ENCODE assay signal across 9 cellular contexts in the genomic region with DNA sequence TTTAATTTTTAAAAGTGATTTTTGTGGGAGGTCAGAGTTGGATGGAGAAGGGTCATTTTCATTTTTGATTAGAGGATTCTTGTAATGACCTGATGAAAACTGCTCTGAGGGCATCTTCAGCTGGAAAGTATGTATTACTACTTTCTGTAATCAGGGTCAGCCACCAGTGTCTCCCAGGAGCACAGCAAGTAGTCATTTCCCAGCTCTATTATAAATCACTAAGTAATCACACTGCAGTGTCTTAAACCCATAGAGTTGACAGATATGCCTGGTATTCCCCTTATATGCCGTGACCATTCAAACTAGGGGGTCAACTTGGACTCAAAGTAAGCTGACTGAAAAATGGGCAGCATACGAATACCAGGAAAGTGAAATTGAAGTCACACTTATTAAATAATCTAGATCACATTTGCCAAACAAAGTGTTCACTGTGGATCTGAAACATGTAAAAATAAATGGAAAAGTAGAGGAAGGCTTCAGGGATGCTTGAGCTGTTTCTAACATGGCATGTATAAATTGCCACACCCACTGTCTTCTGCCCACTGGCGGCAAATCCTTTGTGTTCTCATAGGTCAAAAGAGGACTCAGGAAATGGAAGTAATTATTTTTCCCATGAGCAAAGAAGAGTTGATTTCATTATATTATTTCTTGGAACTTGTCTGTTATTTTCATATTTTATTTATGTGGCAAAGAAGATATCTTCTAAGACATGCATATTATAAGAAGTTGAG.
DNase-seq lines count a peak whose midpoint lies in the region; ATAC-seq and TF ChIP-seq lines count a peak whose summit lies in the region.
"Had no signal": no experiment of that assay in that cellular context is flagged by ENCODE, and none has a peak within 500 bp of the region (broad histone marks: within the 10 kb centered on the region; RNA-seq: fewer than 3 reads in every experiment).

No MANE protein-coding gene starts in this region.

- CTCF ChIA-PET in T-cell (lab: Charles Lee): interaction anchor here in 1 of 2 donors (0.5 kb wide), 1 partner anchor 187 kb away, joined by 3 read pairs; no protein-coding TSS in a partner anchor
- CTCF ChIA-PET in naive thymus-derived CD4-positive, alpha-beta T cell (lab: Charles Lee): interaction anchor here (0.8 kb wide), 1 partner anchor 13 kb away, joined by 3 read pairs; no protein-coding TSS in a partner anchor

- H3K36me3 ChIP-seq in naive thymus-derived CD4-positive, alpha-beta T cell (ENCODE audit: control insufficient read depth in 2 of 3, insufficient read depth in 3 of 3, low read length in 3 of 3): peaks cover 0 to 30% (median 3%) of the 10 kb centered on the region in 3 experiments
- no peaks in the 10 kb centered on the region for H3K36me3 ChIP-seq in right lobe of liver

- no peak for DNase-seq in CD14-positive monocyte (ENCODE audit: low spot score)
- DNase-seq in T-cell: no peak
- no peak for DNase-seq in naive thymus-derived CD4-positive, alpha-beta T cell
- no peak for DNase-seq in NCI-H187 treated with DMSO at 0.1 percent for 48 hours (lab: John Stamatoyannopoulos, UW)
- DNase-seq in right lobe of liver: no peak
- DNase-seq in foreskin keratinocyte: no peak
- no peak for DNase-seq in nephron progenitor cell

- peak overlapping the region; percentile 38 for H3K27ac ChIP-seq in naive thymus-derived CD4-positive, alpha-beta T cell (ENCODE audit: low read depth, low read length)
- no peak overlapping the region for H3K27ac ChIP-seq in right lobe of liver
- no peak overlapping the region for H3K27ac ChIP-seq in foreskin keratinocyte
- H3K27ac ChIP-seq: VCaP had no signal

- H3K4me1 Mint-ChIP-seq in CD14-positive monocyte: peaks cover 80% of the 10 kb centered on the region
- peaks cover 78 to 91% (median 88%) of the 10 kb centered on the region in 3 donors for H3K4me1 Mint-ChIP-seq in T-cell
- H3K4me1 Mint-ChIP-seq in naive thymus-derived CD4-positive, alpha-beta T cell: peaks cover 57 to 99% (median 85%) of the 10 kb centered on the region in 7 donors
- no peaks in the 10 kb centered on the region for H3K4me1 Mint-ChIP-seq in nephron progenitor cell

- H3K27me3 Mint-ChIP-seq in CD14-positive monocyte (ENCODE audit: low read depth in 3 of 3) (peaks cover 0 to 2% (median 2%) of the 10 kb centered on the region in 3 donors), T-cell (no peaks in the 10 kb centered on the region), nephron progenitor cell (ENCODE audit: low read depth, poor library complexity) (no peaks in the 10 kb centered on the region)
- H3K27me3 Mint-ChIP-seq in naive thymus-derived CD4-positive, alpha-beta T cell: no peaks in the 10 kb centered on the region

- TF ChIP-seq CTCF in CD14-positive monocyte (IDR thresholded peaks at IDR 0.05) (no peak), right lobe of liver (IDR thresholded peaks at IDR 0.05) (no peak), foreskin keratinocyte (conservative IDR thresholded peaks at IDR 0.05) (no peak), nephron progenitor cell (IDR thresholded peaks at IDR 0.05) (no peak)

- H3K9me3 Mint-ChIP-seq in CD14-positive monocyte: peaks cover 0 to 3% (median 0%) of the 10 kb centered on the region in 7 donors
- H3K9me3 Mint-ChIP-seq in T-cell: no peaks in the 10 kb centered on the region
- H3K9me3 Mint-ChIP-seq in naive thymus-derived CD4-positive, alpha-beta T cell: peaks cover 0 to 14% (median 3%) of the 10 kb centered on the region in 11 donors
- peaks cover 29% of the 10 kb centered on the region for H3K9me3 Mint-ChIP-seq in nephron progenitor cell

- H3K36me3 Mint-ChIP-seq in CD14-positive monocyte: peaks cover 18 to 30% of the 10 kb centered on the region in 2 donors
- peaks cover 69% of the 10 kb centered on the region for H3K36me3 Mint-ChIP-seq in T-cell
- peaks cover 23 to 62% (median 54%) of the 10 kb centered on the region in 5 donors for H3K36me3 Mint-ChIP-seq in naive thymus-derived CD4-positive, alpha-beta T cell
- peaks cover 12% of the 10 kb centered on the region for H3K36me3 Mint-ChIP-seq in nephron progenitor cell (ENCODE audit: low read depth)

- H3K4me3 Mint-ChIP-seq in CD14-positive monocyte (no peak overlapping the region), T-cell (no peak overlapping the region), nephron progenitor cell (no peak overlapping the region)
- H3K4me3 Mint-ChIP-seq in naive thymus-derived CD4-positive, alpha-beta T cell: peak overlapping the region in 6 of 10 donors; percentile 9 to 64 (median 40)

- H3K27ac Mint-ChIP-seq in CD14-positive monocyte: peak overlapping the region in 5 of 7 donors; percentile 9 to 64 (median 54)
- peak overlapping the region; percentile 66 to 76 for H3K27ac Mint-ChIP-seq in T-cell
- H3K27ac Mint-ChIP-seq in naive thymus-derived CD4-positive, alpha-beta T cell: peak overlapping the region in 8 of 9 donors; percentile 36 to 72 (median 62)
- no peak overlapping the region for H3K27ac Mint-ChIP-seq in nephron progenitor cell

- H3K4me3 ChIP-seq in naive thymus-derived CD4-positive, alpha-beta T cell (ENCODE audit: low read length): no peak overlapping the region
- H3K4me3 ChIP-seq in right lobe of liver: no peak overlapping the region

- peaks cover 23 to 26% of the 10 kb centered on the region in 2 donors for H3K4me1 ChIP-seq in naive thymus-derived CD4-positive, alpha-beta T cell (ENCODE audit: control insufficient read depth in 2 of 2, insufficient read depth in 2 of 2, low read length in 2 of 2)
- H3K4me1 ChIP-seq in right lobe of liver (peaks cover 0 to 6% (median 0%) of the 10 kb centered on the region in 4 donors), foreskin keratinocyte (peaks cover 4% of the 10 kb centered on the region)

- H3K9me3 ChIP-seq in naive thymus-derived CD4-positive, alpha-beta T cell (ENCODE audit: control insufficient read depth in 2 of 3, low read length in 3 of 3): no peaks in the 10 kb centered on the region
- no peaks in the 10 kb centered on the region for H3K9me3 ChIP-seq in right lobe of liver

- peak; percentile 34 for ATAC-seq in GM19035 (IDR thresholded peaks at IDR 0.05; ENCODE audit: unreplicated experiment)
- no peak for ATAC-seq in T-cell (replicated peaks in 1 of 4)
- no peak for ATAC-seq in naive thymus-derived CD4-positive, alpha-beta T cell
- no peak for ATAC-seq in right lobe of liver
- no peak for ATAC-seq in foreskin keratinocyte

- intact Hi-C loops in CD14-positive monocyte (cut with micrococcal nuclease) (no loop called here), right lobe of liver (cut with DNase I) (no loop called here)
- intact Hi-C loops in naive thymus-derived CD4-positive, alpha-beta T cell (cut with micrococcal nuclease): loop anchor here in 1 of 2 donors (1.0 kb wide), 1 partner anchor 9 kb away; no protein-coding TSS in a partner anchor

- no peaks in the 10 kb centered on the region for H3K27me3 ChIP-seq in naive thymus-derived CD4-positive, alpha-beta T cell (ENCODE audit: control insufficient read depth in 2 of 2, insufficient read depth in 2 of 2, low read length in 2 of 2)
- H3K27me3 ChIP-seq in right lobe of liver (no peaks in the 10 kb centered on the region), foreskin keratinocyte (no peaks in the 10 kb centered on the region)

- WGBS in right lobe of liver (ENCODE audit: insufficient coverage, low coverage, low lambda C conversion rate, missing lambda C conversion rate): 61% methylated on average over 3 of the region's 3 CpGs

- TF ChIP-seq POLR2A in right lobe of liver (IDR thresholded peaks at IDR 0.05): no peak

- POLR2A ChIA-PET in T-cell (lab: Charles Lee): interaction anchor here in 1 of 2 donors (0.9 to 1.5 kb wide), 2 partner anchors 14 to 106 kb away, joined by 5 to 7 read pairs; partner anchors contain the start of gene MBNL1
- POLR2A ChIA-PET in naive thymus-derived CD4-positive, alpha-beta T cell (lab: Charles Lee): no interaction called here

Comparison
In these comparisons a context has a peak if more than half of its experiments do, and no peak if none do; other contexts are left out.
1. H3K4me3 Mint-ChIP-seq: peak in naive thymus-derived CD4-positive, alpha-beta T cell (6 of 10); none in CD14-positive monocyte (0 of 2), T-cell (0 of 3) and nephron progenitor cell (single experiment).